In the genomic region with DNA sequence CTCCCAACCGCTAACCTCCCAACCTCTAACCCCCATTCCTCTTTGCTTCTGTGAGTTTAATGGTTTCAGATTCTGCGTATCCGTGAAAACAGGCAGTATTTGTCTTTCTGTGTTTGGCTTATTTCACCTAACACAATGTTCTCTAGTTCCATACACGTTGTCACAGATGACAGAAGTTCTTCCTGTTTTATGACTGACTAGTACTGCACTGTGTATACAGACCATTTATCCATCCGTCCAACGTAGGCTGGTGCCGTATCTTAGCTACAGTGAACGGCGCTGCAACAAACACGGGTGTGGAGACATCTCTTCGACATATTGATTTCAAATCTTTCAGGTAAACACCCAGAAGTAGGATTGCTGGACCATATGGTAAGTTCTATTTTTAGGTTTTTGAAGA, we compare ENCODE assay signal across 25 cellular contexts.
A peak's percentile ranks its signal among the peaks of the same experiment; 100 is the strongest.
DNase-seq lines count a peak whose midpoint lies in the region; ATAC-seq, FAIRE-seq and TF ChIP-seq lines count a peak whose summit lies in the region.
"Had no signal": no experiment of that assay in that cellular context is flagged by ENCODE, and none has a peak within 500 bp of the region (broad histone marks: within the 10 kb centered on the region; RNA-seq: fewer than 3 reads in every experiment).

No MANE protein-coding gene starts in this region.

- RAD21 ChIA-PET in GM12878 (lab: Charles Lee; ENCODE audit: unreplicated experiment) = interaction anchor here (0.8 to 1.9 kb wide), 2 partner anchors 23 to 109 kb away, joined by 3 to 4 read pairs; no protein-coding TSS in a partner anchor

- CTCF ChIA-PET in MCF 10A (lab: Yijun Ruan, JAX) = interaction anchor here (1.4 kb wide), 1 partner anchor 1305 kb away, joined by 3 read pairs; no protein-coding TSS in a partner anchor
- CTCF ChIA-PET in GM12878 (lab: Yijun Ruan, JAX) = interaction anchor here (1.1 to 3.4 kb wide), 5 partner anchors 13 to 1306 kb away, joined by 3 to 23 read pairs (median 6); no protein-coding TSS in a partner anchor

- in situ Hi-C loops in GM12878 (cut with MboI) = loop anchor here (25.0 kb wide), 1 partner anchor 1446 kb away; no protein-coding TSS in a partner anchor

- POLR2A ChIA-PET in MCF 10A (lab: Yijun Ruan, JAX) (no interaction called here), GM12878 (lab: Charles Lee) (no interaction called here)

- H3K4me1 Mint-ChIP-seq in MCF 10A (ENCODE audit: insufficient read depth, unreplicated experiment) = peaks cover 41% of the 10 kb centered on the region

- TF ChIP-seq EP300 in GM12878 (IDR thresholded peaks at IDR 0.05; ENCODE audit: borderline replicate concordance in 1 of 2, control insufficient read depth in 1 of 2, low read depth in 2 of 2, low read length in 2 of 2) = no peak

- SMC1A ChIA-PET in GM12878 (lab: Charles Lee; ENCODE audit: uncharacterized antibody, unreplicated experiment) = interaction anchor here (0.7 to 1.9 kb wide), 11 partner anchors 11 to 1302 kb away, joined by 3 to 7 read pairs (median 3); no protein-coding TSS in a partner anchor

- no peak overlapping the region for H3K9ac ChIP-seq in GM12878 (ENCODE audit: control insufficient read depth, insufficient read depth, low read length)

- ATAC-seq in GM12878 (no peak), mucosa of descending colon (peak; percentile 57), HG02588 (IDR thresholded peaks at IDR 0.05; ENCODE audit: unreplicated experiment) (no peak)

- H3K27ac ChIP-seq in breast epithelium = no peak overlapping the region
- no peak overlapping the region for H3K27ac ChIP-seq in GM12878 (ENCODE audit: control insufficient read depth, insufficient read depth)
- no peak overlapping the region for H3K27ac ChIP-seq in dorsolateral prefrontal cortex
- H3K27ac ChIP-seq: SK-N-MC had no signal

- H3K9me3 Mint-ChIP-seq in MCF 10A (ENCODE audit: unreplicated experiment) = no peaks in the 10 kb centered on the region
- H3K9me3 Mint-ChIP-seq: CD4-positive, alpha-beta memory T cell had no signal

- H3K36me3 ChIP-seq in breast epithelium = no peaks in the 10 kb centered on the region
- H3K36me3 ChIP-seq in GM12878 (ENCODE audit: control insufficient read depth in 2 of 2, insufficient read depth in 2 of 2, low read length in 1 of 2) = no peaks in the 10 kb centered on the region
- no peaks in the 10 kb centered on the region for H3K36me3 ChIP-seq in mucosa of descending colon (ENCODE audit: low read depth)
- H3K36me3 ChIP-seq: MG63 had no signal

- H3K27ac Mint-ChIP-seq in MCF 10A (ENCODE audit: low read depth, unreplicated experiment) = peak overlapping the region; percentile 50
- H3K27ac Mint-ChIP-seq: CD4-positive, alpha-beta memory T cell had no signal

- H3K79me2 ChIP-seq in GM12878 (ENCODE audit: control insufficient read depth, insufficient read depth, low read length) = no peaks in the 10 kb centered on the region

- TF ChIP-seq RAD21 in GM12878 (IDR thresholded peaks at IDR 0.05; ENCODE audit: insufficient read depth, low read depth, low read length) = no peak

- TF ChIP-seq POLR2A in breast epithelium (IDR thresholded peaks at IDR 0.05) = no peak
- TF ChIP-seq POLR2A in GM12878 (IDR thresholded peaks at IDR 0.05; ENCODE audit: low read depth, low read length) = no peak

- H2AFZ ChIP-seq in GM12878 (ENCODE audit: control insufficient read depth, low read depth, low read length) = no peak overlapping the region

- no peaks in the 10 kb centered on the region for H3K27me3 Mint-ChIP-seq in MCF 10A (ENCODE audit: insufficient read depth, unreplicated experiment)

- intact Hi-C loops in MCF 10A (cut with micrococcal nuclease) (loop anchor here (10.0 kb wide), 1 partner anchor 479 kb away; no protein-coding TSS in a partner anchor), breast epithelium (cut with DNase I; ENCODE audit: low total_unique reads) (no loop called here), GM12878 (cut with micrococcal nuclease; ENCODE audit: unreplicated experiment) (loop anchor here (10.0 kb wide), 1 partner anchor 329 kb away; no protein-coding TSS in a partner anchor), mucosa of descending colon (cut with DNase I, micrococcal nuclease) (no loop called here), dorsolateral prefrontal cortex (cut with DNase I) (loop anchor here in 1 of 2 donors (10.0 kb wide), 1 partner anchor 109 kb away; no protein-coding TSS in a partner anchor)

- BruUV-seq in MCF 10A (replicated peaks; lab: Mats Ljungman, UMichigan) (no TSS peak), GM12878 (replicated peaks; lab: Mats Ljungman, UMichigan) (TSS peak; percentile 33)

- TF ChIP-seq CTCF in MCF 10A (IDR thresholded peaks at IDR 0.05; ENCODE audit: unreplicated experiment) (no peak), breast epithelium (IDR thresholded peaks at IDR 0.05) (no peak), GM12878 (IDR thresholded peaks at IDR 0.05 in 2 of 3, conservative IDR thresholded peaks at IDR 0.05 in 1 of 3; ENCODE audit: control insufficient read depth in 2 of 3, extremely low read depth in 1 of 3, insufficient read depth in 1 of 3, low read depth in 3 of 3, low read length in 3 of 3) (no peak), mucosa of descending colon (IDR thresholded peaks at IDR 0.05) (no peak), dorsolateral prefrontal cortex (IDR thresholded peaks at IDR 0.05 in 54 of 56, conservative IDR thresholded peaks at IDR 0.05 in 2 of 56; ENCODE audit: low read depth in 1 of 56, partially characterized antibody in 56 of 56) (no peak)

- H3K4me1 ChIP-seq in breast epithelium (no peaks in the 10 kb centered on the region), GM12878 (ENCODE audit: control insufficient read depth, insufficient read depth, low read length) (0 out of 2 replicates have a peak, but pooled peaks cover 5% of the 10 kb centered on the region), mucosa of descending colon (ENCODE audit: low read depth) (peaks cover 19% of the 10 kb centered on the region)
- H3K4me1 ChIP-seq: Caco-2 had no signal

- H3K4me2 ChIP-seq in GM12878 (ENCODE audit: control insufficient read depth, insufficient read depth) = no peak overlapping the region

- H3K4me3 Mint-ChIP-seq in MCF 10A (ENCODE audit: unreplicated experiment) = no peak overlapping the region
- H3K4me3 Mint-ChIP-seq: CD4-positive, alpha-beta memory T cell had no signal

- no peaks in the 10 kb centered on the region for H3K36me3 Mint-ChIP-seq in MCF 10A (ENCODE audit: insufficient read depth, unreplicated experiment)
- H3K36me3 Mint-ChIP-seq: CD4-positive, alpha-beta memory T cell had no signal

- no peak overlapping the region for H3K4me3 ChIP-seq in breast epithelium
- no peak overlapping the region for H3K4me3 ChIP-seq in GM12878
- H3K4me3 ChIP-seq in mucosa of descending colon = no peak overlapping the region
- H3K4me3 ChIP-seq in dorsolateral prefrontal cortex = no peak overlapping the region
- H3K4me3 ChIP-seq: MG63, SK-N-MC had no signal

- H4K20me1 ChIP-seq in GM12878 (ENCODE audit: control insufficient read depth, insufficient read depth) = no peaks in the 10 kb centered on the region

- 74% methylated on average over 11 of the region's 11 CpGs for WGBS in GM12878 (ENCODE audit: insufficient coverage, insufficient replicate concordance, low lambda C conversion rate, missing lambda C conversion rate)

- no peak for FAIRE-seq in GM12878 (lab: Jason Lieb, UNC)
- FAIRE-seq: H54, RCC 7860 had no signal

- H3K27me3 ChIP-seq in breast epithelium = no peaks in the 10 kb centered on the region
- no peaks in the 10 kb centered on the region for H3K27me3 ChIP-seq in GM12878 (replicated peaks in 1 of 2; ENCODE audit: control insufficient read depth in 2 of 2, insufficient read depth in 2 of 2, low read length in 1 of 2)
- no peaks in the 10 kb centered on the region for H3K27me3 ChIP-seq in dorsolateral prefrontal cortex
- H3K27me3 ChIP-seq: MG63 had no signal

- DNase-seq in MCF 10A (ENCODE audit: unreplicated experiment) (no peak), breast epithelium (ENCODE audit: low spot score in 2 of 2) (no peak), GM12878 (ENCODE audit: low read depth, low spot score) (no peak), mucosa of descending colon (peak in 1 of 3 donors; percentile 23), dorsolateral prefrontal cortex (no peak), HT-29 (ENCODE audit: low spot score) (no peak)
- DNase-seq: AML-193; C1 segment of cervical spinal cord; Caco-2; CD4-positive, alpha-beta memory T cell; DMS79 treated with DMSO at 0.1 percent for 48 hours; GF-D8; KBM-7; MG63; NCI-H1105 treated with DMSO at 0.1 percent for 48 hours; NCI-H2029; NCI-H345; NCI-H510A treated with DMSO at 0.1 percent for 48 hours; NCI-H774; SIG-M5; SW 1271 had no signal

- H3K9me3 ChIP-seq in breast epithelium (no peaks in the 10 kb centered on the region), GM12878 (replicated peaks; ENCODE audit: control insufficient read depth, insufficient read depth, low read length) (no peaks in the 10 kb centered on the region), mucosa of descending colon (no peaks in the 10 kb centered on the region)
- H3K9me3 ChIP-seq: Caco-2, MG63 had no signal

TF ChIP-seq in GM12878, 131 proteins besides CTCF, POLR2A, EP300 and RAD21:
- TF ChIP-seq NBN (IDR thresholded peaks at IDR 0.05) (no peak), PAX8 (IDR thresholded peaks at IDR 0.05) (no peak), ZNF24 (IDR thresholded peaks at IDR 0.05) (no peak), TCF12 (IDR thresholded peaks at IDR 0.05; ENCODE audit: low read depth, low read length) (no peak)

Comparison
In these comparisons a context has a peak if more than half of its experiments do, and no peak if none do; other contexts are left out.
1. intact Hi-C loops: an anchor here in MCF 10A (10.0 kb wide) and GM12878 (10.0 kb wide); none called in breast epithelium and mucosa of descending colon.